Comparison of ENCODE assay signal across 17 cellular contexts in genomic region chr1:76210130-76210529, GRCh38.
DNase-seq lines count a peak whose midpoint lies in the region; ATAC-seq, FAIRE-seq and TF ChIP-seq lines count a peak whose summit lies in the region.
"Had no signal": no experiment of that assay in that cellular context is flagged by ENCODE, and none has a peak within 500 bp of the region (broad histone marks: within the 10 kb centered on the region; RNA-seq: fewer than 3 reads in every experiment).

No MANE protein-coding gene starts in this region.

- no peak for TF ChIP-seq POLR2A in endothelial cell of umbilical vein (IDR thresholded peaks at IDR 0.05; ENCODE audit: low read depth, low read length)

- H3K9me3 ChIP-seq in BLaER1 treated with 17β-estradiol and CSF1 and Interleukin-3, amounts not matched to agents 10 nM and 100 nM (replicated peaks in 1 of 11): peaks cover 0 to 8% (median 5%) of the 10 kb centered on the region in 11 experiments; a peak in 8 of 22 replicates
- H3K9me3 ChIP-seq in MM.1S (replicated peaks; ENCODE audit: insufficient read depth, low read length) (no peaks in the 10 kb centered on the region), endothelial cell of umbilical vein (replicated peaks; ENCODE audit: control insufficient read depth, insufficient read depth, low read length) (no peaks in the 10 kb centered on the region)
- H3K9me3 ChIP-seq: Caco-2 had no signal

- H3K9ac ChIP-seq in BLaER1 treated with 17β-estradiol and CSF1 and Interleukin-3, amounts not matched to agents 10 nM and 100 nM: no peak overlapping the region
- H3K9ac ChIP-seq in MM.1S (ENCODE audit: low read length): no peak overlapping the region
- H3K9ac ChIP-seq in endothelial cell of umbilical vein (replicated peaks; ENCODE audit: extremely low read depth, insufficient read depth, low read length): no peak overlapping the region
- H3K9ac ChIP-seq: GM23248 had no signal

- peak overlapping the region in 8 of 11 experiments; percentile 44 to 79 (median 72); a peak in 17 of 22 replicates for H3K4me2 ChIP-seq in BLaER1 treated with 17β-estradiol and CSF1 and Interleukin-3, amounts not matched to agents 10 nM and 100 nM
- H3K4me2 ChIP-seq in MM.1S (ENCODE audit: low read depth, low read length) (no peak overlapping the region), endothelial cell of umbilical vein (ENCODE audit: insufficient read depth, low read length) (no peak overlapping the region)

- POLR2A ChIA-PET in endothelial cell of umbilical vein (lab: Charles Lee): no interaction called here

- no peak overlapping the region for H3K27ac ChIP-seq in BLaER1 treated with 17β-estradiol and CSF1 and Interleukin-3, amounts not matched to agents 10 nM and 100 nM
- no peak overlapping the region for H3K27ac ChIP-seq in MM.1S (ENCODE audit: low read length)
- no peak overlapping the region for H3K27ac ChIP-seq in endothelial cell of umbilical vein (ENCODE audit: insufficient read depth, low read depth, low read length)
- H3K27ac ChIP-seq: GM23248 had no signal

- no peaks in the 10 kb centered on the region for H3F3A ChIP-seq in MM.1S (ENCODE audit: insufficient read depth, low read length)

- TF ChIP-seq CTCF in MM.1S (IDR thresholded peaks at IDR 0.05; ENCODE audit: low read length) (no peak), endothelial cell of umbilical vein (IDR thresholded peaks at IDR 0.05; ENCODE audit: extremely low read depth in 1 of 2, insufficient read depth in 1 of 2, low read depth in 1 of 2, low read length in 2 of 2) (no peak)

- BruUV-seq in endothelial cell of umbilical vein (replicated peaks; lab: Mats Ljungman, UMichigan): no TSS peak

- in situ Hi-C loops in KBM-7 (cut with MboI; ENCODE audit: low pct_unique_long_range_greater_than_20kb, low sequenced_read_pairs): no loop called here

- H2AFZ ChIP-seq in MM.1S (ENCODE audit: low read length) (no peak overlapping the region), endothelial cell of umbilical vein (ENCODE audit: low read depth, low read length) (no peak overlapping the region)
- H2AFZ ChIP-seq: GM23248 had no signal

- DNase-seq in MM.1S: peak; percentile 51
- peak; percentile 26 for DNase-seq in endothelial cell of umbilical vein (ENCODE audit: low read depth, low spot score)
- no peak for DNase-seq in midbrain (lab: John Stamatoyannopoulos, UW)
- no peak for DNase-seq in CD1c-positive myeloid dendritic cell (ENCODE audit: extremely low spot score)
- DNase-seq in KBM-7: no peak
- DNase-seq: ACHN; Caco-2; CD4-positive, CD25-positive, alpha-beta regulatory T cell; GM23248; HCEC 1CT had no signal

- ATAC-seq in GM19035 (IDR thresholded peaks at IDR 0.05; ENCODE audit: unreplicated experiment): no peak

- no peaks in the 10 kb centered on the region for H3K79me2 ChIP-seq in MM.1S (ENCODE audit: low read length)
- no peaks in the 10 kb centered on the region for H3K79me2 ChIP-seq in endothelial cell of umbilical vein (ENCODE audit: control insufficient read depth, insufficient read depth, low read length)

- CTCF ChIA-PET in endothelial cell of umbilical vein (lab: Charles Lee): no interaction called here

- H4K20me1 ChIP-seq in BLaER1 treated with 17β-estradiol and CSF1 and Interleukin-3, amounts not matched to agents 10 nM and 100 nM: peaks cover 0 to 16% (median 0%) of the 10 kb centered on the region in 11 experiments; a peak in 3 of 22 replicates
- H4K20me1 ChIP-seq in MM.1S (ENCODE audit: insufficient read depth, low read length) (no peaks in the 10 kb centered on the region), endothelial cell of umbilical vein (replicated peaks; ENCODE audit: control insufficient read depth, extremely low read depth, insufficient read depth, low read length) (no peaks in the 10 kb centered on the region)

- no peaks in the 10 kb centered on the region for H3K9me2 ChIP-seq in MM.1S (replicated peaks; ENCODE audit: insufficient read depth, low read length)

- intact Hi-C loops in endothelial cell of umbilical vein (cut with micrococcal nuclease): no loop called here

- H3K4me1 ChIP-seq in BLaER1 treated with 17β-estradiol and CSF1 and Interleukin-3, amounts not matched to agents 10 nM and 100 nM: peaks cover 0 to 31% (median 19%) of the 10 kb centered on the region in 10 experiments; a peak in 17 of 20 replicates
- H3K4me1 ChIP-seq in MM.1S (ENCODE audit: low read length) (no peaks in the 10 kb centered on the region), endothelial cell of umbilical vein (ENCODE audit: control insufficient read depth, extremely low read depth, insufficient read depth, low read length) (no peaks in the 10 kb centered on the region)
- H3K4me1 ChIP-seq: Caco-2 had no signal

- H3K4me3 ChIP-seq in BLaER1 treated with 17β-estradiol and CSF1 and Interleukin-3, amounts not matched to agents 10 nM and 100 nM: no peak overlapping the region
- H3K4me3 ChIP-seq in MM.1S (ENCODE audit: low read length) (no peak overlapping the region), endothelial cell of umbilical vein (replicated peaks in 1 of 3; ENCODE audit: insufficient read depth in 1 of 3, low read depth in 1 of 3, low read length in 3 of 3) (no peak overlapping the region)
- H3K4me3 ChIP-seq: GM23248 had no signal

- no peaks in the 10 kb centered on the region for H3K27me3 ChIP-seq in BLaER1 treated with 17β-estradiol and CSF1 and Interleukin-3, amounts not matched to agents 10 nM and 100 nM
- H3K27me3 ChIP-seq in MM.1S (replicated peaks; ENCODE audit: insufficient read depth, low read length): no peaks in the 10 kb centered on the region
- H3K27me3 ChIP-seq in endothelial cell of umbilical vein (ENCODE audit: control insufficient read depth in 2 of 2, insufficient read depth in 2 of 2, low read length in 2 of 2): no peaks in the 10 kb centered on the region

- H3K36me3 ChIP-seq in BLaER1 treated with 17β-estradiol and CSF1 and Interleukin-3, amounts not matched to agents 10 nM and 100 nM: no peaks in the 10 kb centered on the region; a peak in 2 of 22 replicates
- H3K36me3 ChIP-seq in MM.1S (replicated peaks; ENCODE audit: insufficient read depth, low read length): no peaks in the 10 kb centered on the region
- no peaks in the 10 kb centered on the region for H3K36me3 ChIP-seq in endothelial cell of umbilical vein (ENCODE audit: control insufficient read depth in 2 of 2, extremely low read depth in 1 of 2, insufficient read depth in 2 of 2, low read length in 2 of 2)

- peak; percentile 4 for FAIRE-seq in endothelial cell of umbilical vein (lab: Jason Lieb, UNC)
- FAIRE-seq: A204.1, D721Med, G401.6, GM12891, H54 had no signal

- dilution Hi-C loops in endothelial cell of umbilical vein (cut with MboI; ENCODE audit: extremely low pct_ligation_motif_present, low sequenced_read_pairs): no loop called here

- H3K9me1 ChIP-seq in endothelial cell of umbilical vein (replicated peaks; ENCODE audit: control insufficient read depth, extremely low read depth, insufficient read depth, low read length): no peaks in the 10 kb centered on the region

TF ChIP-seq in endothelial cell of umbilical vein, 7 proteins besides CTCF, POLR2A, EP300 and RAD21:
- TF ChIP-seq JUN (IDR thresholded peaks at IDR 0.05; ENCODE audit: borderline replicate concordance, insufficient read depth, insufficient read length, low read depth) (no peak), FOS (IDR thresholded peaks at IDR 0.05; ENCODE audit: borderline replicate concordance, insufficient read depth, low read length) (no peak), MYC (IDR thresholded peaks at IDR 0.05; ENCODE audit: low read depth, low read length) (no peak), EZH2 (IDR thresholded peaks at IDR 0.05; ENCODE audit: borderline replicate concordance, low read depth, low read length, severe bottlenecking) (no peak), GATA2 (IDR thresholded peaks at IDR 0.05; ENCODE audit: insufficient read depth, insufficient read length, low read depth, low read length) (no peak), POLR2AphosphoS5 (IDR thresholded peaks at IDR 0.05; ENCODE audit: insufficient read depth, low read depth, low read length) (no peak)
- TF ChIP-seq, protein P1, sequence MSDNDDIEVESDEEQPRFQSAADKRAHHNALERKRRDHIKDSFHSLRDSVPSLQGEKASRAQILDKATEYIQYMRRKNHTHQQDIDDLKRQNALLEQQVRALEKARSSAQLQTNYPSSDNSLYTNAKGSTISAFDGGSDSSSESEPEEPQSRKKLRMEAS (IDR thresholded peaks at IDR 0.05; ENCODE audit: insufficient read depth, insufficient read length): no peak
TF ChIP-seq in endothelial cell of umbilical vein: peak in this region for 0.

Comparison
In these comparisons a context has a peak if more than half of its experiments do, and no peak if none do; other contexts are left out.
1. H3K4me2 ChIP-seq: peak in BLaER1 treated with 17β-estradiol and CSF1 and Interleukin-3, amounts not matched to agents 10 nM and 100 nM (8 of 11); none in MM.1S (single experiment) and endothelial cell of umbilical vein (single experiment).
2. DNase-seq: peak in MM.1S (single experiment) and endothelial cell of umbilical vein (single experiment); none in midbrain (single experiment), CD1c-positive myeloid dendritic cell (single experiment) and KBM-7 (single experiment).